ENCODE assay signal across 8 cellular contexts in the genomic region with DNA sequence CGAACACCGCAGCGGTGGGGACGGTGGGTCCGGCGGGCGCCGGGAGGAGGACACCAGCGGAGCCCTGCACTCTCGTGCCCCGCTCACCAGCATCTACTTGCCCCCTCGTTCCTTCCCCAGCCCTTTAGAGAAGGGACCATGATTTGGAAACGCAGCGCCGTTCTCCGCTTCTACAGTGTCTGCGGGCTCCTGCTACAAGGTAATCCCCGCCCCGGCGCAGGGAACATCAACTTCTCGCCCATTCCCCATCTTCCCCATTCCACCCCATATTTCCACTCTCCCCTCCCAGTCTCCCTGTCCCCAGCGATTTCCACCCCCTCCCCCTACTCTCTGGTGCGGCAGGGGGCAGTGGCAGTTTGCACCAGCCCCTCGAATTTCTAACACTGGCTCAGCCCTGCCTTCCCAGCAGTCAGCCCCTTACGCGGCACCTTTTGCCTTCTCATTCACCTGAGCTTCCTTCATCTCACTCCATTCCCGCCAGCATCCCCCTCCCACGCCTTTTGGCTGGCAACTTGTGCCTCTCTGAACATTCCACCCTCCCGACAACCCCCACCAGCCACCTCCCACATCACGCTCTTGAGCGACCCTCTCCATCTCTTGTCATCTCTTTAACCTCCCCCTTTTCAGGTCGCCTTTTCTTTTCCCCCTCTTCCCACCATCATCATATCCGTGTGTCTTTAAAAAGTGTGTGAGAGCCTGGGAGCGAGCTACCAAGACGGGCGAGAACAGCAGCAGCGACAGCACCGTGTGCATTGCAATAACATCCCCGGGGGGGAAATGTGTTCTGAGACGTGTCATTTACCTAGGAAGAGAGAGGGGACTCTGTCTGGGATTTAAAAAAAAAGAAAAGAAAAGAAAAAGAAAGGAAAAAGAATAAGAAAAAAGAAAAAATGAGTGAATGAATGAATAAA. TPM values are rescaled to one million over a fixed set of nuclear protein-coding genes. Genes with fewer than 3 reads are reported as not detected.
DNase-seq lines count a peak whose midpoint lies in the region; ATAC-seq lines count a peak whose summit lies in the region.

No MANE protein-coding gene starts in this region.

- peaks cover 11% of the 10 kb centered on the region for H3K27me3 ChIP-seq in iPS-15b (ENCODE audit: control insufficient read depth, insufficient read depth, low read length)

- peaks cover 2% of the 10 kb centered on the region for H3K36me3 Mint-ChIP-seq in activated T-helper 1 cell treated with anti-CD3 and anti-CD28 coated beads, Interleukin-12 subunit alpha, Interleukin-12 subunit beta, Interleukin-2, Interleukin-4 antibody, amounts not matched to agents 30 ng/mL and 10 ng/mL and 1 ng/mL, durations not matched to agents 14 hours and 24 hours and 36 hours (ENCODE audit: low read depth)

- intact Hi-C loops in activated T-helper 1 cell treated with anti-CD3 and anti-CD28 coated beads, Interleukin-12 subunit alpha, Interleukin-12 subunit beta, Interleukin-2, Interleukin-4 antibody, amounts not matched to agents 30 ng/mL and 10 ng/mL and 1 ng/mL, durations not matched to agents 14 hours and 24 hours and 36 hours (cut with micrococcal nuclease) = loop anchor here (5.0 kb wide), 1 partner anchor 412 kb away; no protein-coding TSS in a partner anchor

- peak overlapping the region; percentile 73 for H3K9ac ChIP-seq in iPS-15b (ENCODE audit: low read depth, low read length)

- peak overlapping the region; percentile 84 for H3K4me3 ChIP-seq in iPS-15b (ENCODE audit: low read depth, low read length)

- peaks cover 9% of the 10 kb centered on the region for H3K4me1 ChIP-seq in iPS-15b (ENCODE audit: control insufficient read depth, insufficient read depth, low read length)

- H3K36me3 ChIP-seq in iPS-15b (ENCODE audit: control insufficient read depth, insufficient read depth, low read length) = no peaks in the 10 kb centered on the region

- H3K9me3 Mint-ChIP-seq in activated T-helper 1 cell treated with anti-CD3 and anti-CD28 coated beads, Interleukin-12 subunit alpha, Interleukin-12 subunit beta, Interleukin-2, Interleukin-4 antibody, amounts not matched to agents 30 ng/mL and 10 ng/mL and 1 ng/mL, durations not matched to agents 14 hours and 24 hours and 36 hours = no peaks in the 10 kb centered on the region
- H3K9me3 Mint-ChIP-seq in stimulated activated naive CD8-positive, alpha-beta T cell treated with anti-CD3 and anti-CD28 coated beads, Interleukin-15, amount 100 ng/mL, for 72 hours = no peaks in the 10 kb centered on the region

- peaks cover 26% of the 10 kb centered on the region for H3K27me3 Mint-ChIP-seq in activated T-helper 1 cell treated with anti-CD3 and anti-CD28 coated beads, Interleukin-12 subunit alpha, Interleukin-12 subunit beta, Interleukin-2, Interleukin-4 antibody, amounts not matched to agents 30 ng/mL and 10 ng/mL and 1 ng/mL, durations not matched to agents 14 hours and 24 hours and 36 hours (ENCODE audit: insufficient read depth)
- peaks cover 47% of the 10 kb centered on the region for H3K27me3 Mint-ChIP-seq in stimulated activated naive CD8-positive, alpha-beta T cell treated with anti-CD3 and anti-CD28 coated beads, Interleukin-15, amount 100 ng/mL, for 72 hours

- H3K4me3 Mint-ChIP-seq in activated T-helper 1 cell treated with anti-CD3 and anti-CD28 coated beads, Interleukin-12 subunit alpha, Interleukin-12 subunit beta, Interleukin-2, Interleukin-4 antibody, amounts not matched to agents 30 ng/mL and 10 ng/mL and 1 ng/mL, durations not matched to agents 14 hours and 24 hours and 36 hours = peak overlapping the region; percentile 66
- H3K4me3 Mint-ChIP-seq in stimulated activated naive CD8-positive, alpha-beta T cell treated with anti-CD3 and anti-CD28 coated beads, Interleukin-15, amount 100 ng/mL, for 72 hours = peak overlapping the region; percentile 81 to 84

- peaks cover 11% of the 10 kb centered on the region for H3K4me1 Mint-ChIP-seq in activated T-helper 1 cell treated with anti-CD3 and anti-CD28 coated beads, Interleukin-12 subunit alpha, Interleukin-12 subunit beta, Interleukin-2, Interleukin-4 antibody, amounts not matched to agents 30 ng/mL and 10 ng/mL and 1 ng/mL, durations not matched to agents 14 hours and 24 hours and 36 hours (ENCODE audit: low read depth)
- peaks cover 36% of the 10 kb centered on the region for H3K4me1 Mint-ChIP-seq in stimulated activated naive CD8-positive, alpha-beta T cell treated with anti-CD3 and anti-CD28 coated beads, Interleukin-15, amount 100 ng/mL, for 72 hours

- H3K9me3 ChIP-seq in iPS-15b (ENCODE audit: control insufficient read depth, insufficient read depth, low read length) = no peaks in the 10 kb centered on the region

- DNase-seq in NCI-H2107 treated with DMSO at 0.1 percent for 48 hours (lab: John Stamatoyannopoulos, UW; ENCODE audit: unreplicated experiment) (peak; percentile 58), NCI-H2107 (lab: John Stamatoyannopoulos, UW) (no peak), HuH-7.5 (ENCODE audit: low spot score) (no peak)
- DNase-seq in activated T-helper 1 cell treated with anti-CD3 and anti-CD28 coated beads, Interleukin-12 subunit alpha, Interleukin-12 subunit beta, Interleukin-2, Interleukin-4 antibody, amounts not matched to agents 30 ng/mL and 10 ng/mL and 1 ng/mL, durations not matched to agents 14 hours and 24 hours and 36 hours (ENCODE audit: low spot score) = no peak
- no peak for DNase-seq in stimulated activated naive CD8-positive, alpha-beta T cell treated with anti-CD3 and anti-CD28 coated beads, Interleukin-15, amount 100 ng/mL, for 72 hours

- ATAC-seq in stimulated activated naive CD8-positive, alpha-beta T cell treated with anti-CD3 and anti-CD28 coated beads, Interleukin-15, amount 100 ng/mL, for 72 hours = peak; percentile 24
- ATAC-seq in GM19324 (IDR thresholded peaks at IDR 0.05; ENCODE audit: low FRiP score, unreplicated experiment) = no peak
- ATAC-seq in GM18907 (IDR thresholded peaks at IDR 0.05; ENCODE audit: unreplicated experiment) = no peak

- H3K27ac Mint-ChIP-seq in activated T-helper 1 cell treated with anti-CD3 and anti-CD28 coated beads, Interleukin-12 subunit alpha, Interleukin-12 subunit beta, Interleukin-2, Interleukin-4 antibody, amounts not matched to agents 30 ng/mL and 10 ng/mL and 1 ng/mL, durations not matched to agents 14 hours and 24 hours and 36 hours = no peak overlapping the region
- no peak overlapping the region for H3K27ac Mint-ChIP-seq in stimulated activated naive CD8-positive, alpha-beta T cell treated with anti-CD3 and anti-CD28 coated beads, Interleukin-15, amount 100 ng/mL, for 72 hours

RNA-seq across cellular contexts. Expression of a gene that starts 0.9 kb away (rescaled TPM):
- not detected in 2 replicates for total RNA-seq in activated T-helper 1 cell treated with anti-CD3 and anti-CD28 coated beads, Interleukin-12 subunit alpha, Interleukin-12 subunit beta, Interleukin-2, Interleukin-4 antibody, amounts not matched to agents 30 ng/mL and 10 ng/mL and 1 ng/mL, durations not matched to agents 14 hours and 24 hours and 36 hours
